In genomic region chr6:16470502-16471221, GRCh38 we compare ENCODE assay signal across 1 cellular context.
A peak's percentile ranks its signal among the peaks of the same experiment; 100 is the strongest.
TF ChIP-seq lines count a peak whose summit lies in the region.

No MANE protein-coding gene starts in this region.

TF ChIP-seq in HEK293, 187 proteins besides CTCF, POLR2A, EP300 and RAD21 (continued from another document):
- TF ChIP-seq ZBTB11 (tag by site-specific recombination; conservative IDR thresholded peaks at IDR 0.05; ENCODE audit: low read depth), result no peak
- TF ChIP-seq BCL11A (tag by site-specific recombination; IDR thresholded peaks at IDR 0.05; ENCODE audit: low read depth), result no peak
- TF ChIP-seq ZFP37 (tag by site-specific recombination; IDR thresholded peaks at IDR 0.05), result 0 out of 2 replicates have a peak, but pooled peaks have one; percentile 41
- no peak for TF ChIP-seq ZNF76 (tag by site-specific recombination; IDR thresholded peaks at IDR 0.05; ENCODE audit: borderline replicate concordance, low read depth)
- no peak for TF ChIP-seq ZNF513 (tag by site-specific recombination; IDR thresholded peaks at IDR 0.05)
- no peak for TF ChIP-seq KLF9 (tag by site-specific recombination; IDR thresholded peaks at IDR 0.05; ENCODE audit: low read depth)
- no peak for TF ChIP-seq ZBTB10 (tag by site-specific recombination; IDR thresholded peaks at IDR 0.05)
- no peak for TF ChIP-seq ZNF843 (tag by site-specific recombination; IDR thresholded peaks at IDR 0.05)
